22 cellular contexts compared by ENCODE assay signal in the genomic region with DNA sequence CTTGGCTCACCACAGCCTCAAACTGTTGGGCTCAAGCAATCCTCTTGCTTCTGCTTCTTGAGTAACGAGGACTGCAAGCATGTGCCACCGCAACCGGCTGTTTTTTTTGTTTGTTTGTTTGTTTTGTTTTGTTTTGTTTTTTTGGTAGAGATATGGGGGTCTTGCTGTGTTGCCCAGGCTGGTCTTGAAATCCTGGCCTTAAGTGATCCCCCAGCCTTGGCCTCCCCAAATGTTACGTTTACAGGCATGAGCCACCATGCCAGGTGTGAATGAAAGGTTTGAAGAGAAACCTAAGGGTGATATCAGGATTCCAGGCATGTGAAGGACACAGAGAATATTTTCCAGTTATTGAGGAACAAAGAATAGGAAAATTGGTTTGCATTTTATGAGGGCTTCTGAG.
"Had no signal": no experiment of that assay in that cellular context is flagged by ENCODE, and none has a peak within 500 bp of the region (broad histone marks: within the 10 kb centered on the region; RNA-seq: fewer than 3 reads in every experiment).

No MANE protein-coding gene starts in this region.

- H3K4me3 ChIP-seq: adrenal gland, ascending aorta, esophagus muscularis mucosa, gastroesophageal sphincter, mucosa of descending colon, sigmoid colon, thoracic aorta had no signal

- H3K9me3 ChIP-seq: adrenal gland, ascending aorta, esophagus muscularis mucosa, gastroesophageal sphincter, mucosa of descending colon, sigmoid colon, thoracic aorta had no signal

- DNase-seq: activated B cell treated with CpG ODN at 0.5 μM for 24 hours; activated CD4-positive, alpha-beta T cell treated with anti-CD3 and anti-CD28 coated beads for 36 hours; activated CD4-positive, alpha-beta T cell treated with anti-CD3 and anti-CD28 coated beads, Interleukin-2, amount 50 U/mL, for 4 hours; activated CD8-positive, alpha-beta memory T cell treated with anti-CD3 and anti-CD28 coated beads for 24 hours; activated CD8-positive, alpha-beta memory T cell treated with anti-CD3 and anti-CD28 coated beads, Interleukin-2, amount 50 U/mL, for 4 hours; activated T-cell treated with anti-CD3 and anti-CD28 coated beads, Interleukin-2, amount 50 U/mL, for 24 hours; effector memory CD4-positive, alpha-beta T cell; head of caudate nucleus; nucleus accumbens; sigmoid colon; stimulated activated CD4-positive, alpha-beta T cell treated with anti-CD3 and anti-CD28 coated beads, Interleukin-2, amount 100 ng/mL, for 48 hours; stimulated activated naive CD4-positive, alpha-beta T cell; T-helper 9 cell had no signal

- H3K27me3 ChIP-seq: adrenal gland, ascending aorta, esophagus muscularis mucosa, gastroesophageal sphincter, sigmoid colon had no signal

- ATAC-seq: activated CD4-positive, alpha-beta T cell treated with anti-CD3 and anti-CD28 coated beads for 36 hours; activated naive CD4-positive, alpha-beta T cell treated with anti-CD3 and anti-CD28 coated beads, Interleukin-2, amount 50 U/mL, for 72 hours; activated T-helper 17 cell treated with anti-CD3 and anti-CD28 coated beads, Interleukin-2, amount 50 U/mL, for 72 hours; gastroesophageal sphincter had no signal

- H3K9me3 Mint-ChIP-seq: activated B cell treated with CpG ODN at 0.5 μM for 24 hours; activated naive CD4-positive, alpha-beta T cell treated with anti-CD3 and anti-CD28 coated beads, Interleukin-2, amount 50 U/mL, for 72 hours; activated T-cell treated with anti-CD3 and anti-CD28 coated beads, Interleukin-2, amount 50 U/mL, for 24 hours; activated T-helper 17 cell treated with anti-CD3 and anti-CD28 coated beads, Interleukin-2, amount 50 U/mL, for 72 hours; central memory CD8-positive, alpha-beta T cell had no signal

- H3K27me3 Mint-ChIP-seq: activated B cell treated with CpG ODN at 0.5 μM for 24 hours; activated CD4-positive, alpha-beta T cell treated with anti-CD3 and anti-CD28 coated beads for 36 hours; activated T-cell treated with anti-CD3 and anti-CD28 coated beads, Interleukin-2, amount 50 U/mL, for 24 hours; activated T-helper 17 cell treated with anti-CD3 and anti-CD28 coated beads, Interleukin-2, amount 50 U/mL, for 72 hours; central memory CD8-positive, alpha-beta T cell had no signal

- H3K4me3 Mint-ChIP-seq: activated B cell treated with CpG ODN at 0.5 μM for 24 hours; activated CD4-positive, alpha-beta T cell treated with anti-CD3 and anti-CD28 coated beads for 36 hours; activated T-cell treated with anti-CD3 and anti-CD28 coated beads, Interleukin-2, amount 50 U/mL, for 24 hours; activated T-helper 17 cell treated with anti-CD3 and anti-CD28 coated beads, Interleukin-2, amount 50 U/mL, for 72 hours; central memory CD8-positive, alpha-beta T cell had no signal

- H3K27ac ChIP-seq: ascending aorta, thoracic aorta had no signal

- H3K36me3 ChIP-seq: adrenal gland, ascending aorta, esophagus muscularis mucosa, gastroesophageal sphincter, sigmoid colon, thoracic aorta had no signal

- H3K27ac Mint-ChIP-seq: activated B cell treated with CpG ODN at 0.5 μM for 24 hours; activated CD4-positive, alpha-beta T cell treated with anti-CD3 and anti-CD28 coated beads for 36 hours; activated naive CD4-positive, alpha-beta T cell treated with anti-CD3 and anti-CD28 coated beads, Interleukin-2, amount 50 U/mL, for 72 hours; activated T-cell treated with anti-CD3 and anti-CD28 coated beads, Interleukin-2, amount 50 U/mL, for 24 hours; activated T-helper 17 cell treated with anti-CD3 and anti-CD28 coated beads, Interleukin-2, amount 50 U/mL, for 72 hours had no signal
